Comparison of ENCODE assay signal across 1 cellular context in genomic region chr20:38435555-38435939, GRCh38.
TF ChIP-seq lines count a peak whose summit lies in the region.

No MANE protein-coding gene starts in this region.

TF ChIP-seq in GM23338, 12 proteins besides CTCF, POLR2A, EP300 and RAD21 (continued from another document):
- no peak for TF ChIP-seq ETS1 (IDR thresholded peaks at IDR 0.05)
TF ChIP-seq in GM23338: peak in this region for 0.
